Comparison of ENCODE assay signal across 1 cellular context in the genomic region with DNA sequence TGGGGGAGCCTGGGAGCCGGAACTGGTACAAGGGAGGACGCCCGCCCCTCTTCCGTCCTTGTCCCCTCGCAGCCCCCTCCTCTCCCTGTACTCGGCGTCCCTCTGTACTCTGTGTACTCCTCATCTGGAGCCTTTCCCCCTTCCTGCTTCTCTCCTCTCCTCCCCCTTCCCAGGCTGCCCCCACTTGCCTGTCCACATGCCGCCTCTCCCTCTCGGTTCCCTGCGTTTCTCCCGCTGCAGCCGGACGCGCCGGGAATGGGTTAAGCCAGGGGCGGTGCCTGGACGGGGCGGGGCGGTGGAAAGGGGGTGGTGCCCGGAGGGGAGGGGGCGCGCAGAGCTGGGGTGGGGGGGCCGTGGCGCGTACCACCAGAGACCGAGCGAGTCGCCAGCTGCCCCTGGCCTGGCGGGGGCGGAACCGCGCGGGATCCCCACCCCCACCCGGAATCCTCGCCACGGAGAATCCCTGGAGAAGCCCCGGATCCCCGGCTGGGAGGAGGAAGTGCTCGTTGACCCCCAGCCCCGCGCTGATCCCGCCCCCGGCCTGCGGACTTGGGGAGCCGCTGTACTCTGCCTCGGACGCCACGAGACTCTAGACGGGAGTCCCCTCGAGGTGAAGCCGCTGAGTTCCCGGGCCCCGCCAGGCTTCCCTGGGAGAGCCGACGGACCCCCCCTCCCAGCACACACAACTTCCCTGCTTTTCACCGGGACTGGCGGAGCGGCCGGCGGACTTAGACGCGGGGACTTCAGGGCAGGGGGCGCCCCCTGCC.
TF ChIP-seq lines count a peak whose summit lies in the region.

No MANE protein-coding gene starts in this region.

TF ChIP-seq in GM12878, 131 proteins besides CTCF, POLR2A, EP300 and RAD21 (continued from another document):
- TF ChIP-seq, protein P1, sequence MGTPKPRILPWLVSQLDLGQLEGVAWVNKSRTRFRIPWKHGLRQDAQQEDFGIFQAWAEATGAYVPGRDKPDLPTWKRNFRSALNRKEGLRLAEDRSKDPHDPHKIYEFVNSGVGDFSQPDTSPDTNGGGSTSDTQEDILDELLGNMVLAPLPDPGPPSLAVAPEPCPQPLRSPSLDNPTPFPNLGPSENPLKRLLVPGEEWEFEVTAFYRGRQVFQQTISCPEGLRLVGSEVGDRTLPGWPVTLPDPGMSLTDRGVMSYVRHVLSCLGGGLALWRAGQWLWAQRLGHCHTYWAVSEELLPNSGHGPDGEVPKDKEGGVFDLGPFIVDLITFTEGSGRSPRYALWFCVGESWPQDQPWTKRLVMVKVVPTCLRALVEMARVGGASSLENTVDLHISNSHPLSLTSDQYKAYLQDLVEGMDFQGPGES (IDR thresholded peaks at IDR 0.05) = no peak
- TF ChIP-seq, protein P2, sequence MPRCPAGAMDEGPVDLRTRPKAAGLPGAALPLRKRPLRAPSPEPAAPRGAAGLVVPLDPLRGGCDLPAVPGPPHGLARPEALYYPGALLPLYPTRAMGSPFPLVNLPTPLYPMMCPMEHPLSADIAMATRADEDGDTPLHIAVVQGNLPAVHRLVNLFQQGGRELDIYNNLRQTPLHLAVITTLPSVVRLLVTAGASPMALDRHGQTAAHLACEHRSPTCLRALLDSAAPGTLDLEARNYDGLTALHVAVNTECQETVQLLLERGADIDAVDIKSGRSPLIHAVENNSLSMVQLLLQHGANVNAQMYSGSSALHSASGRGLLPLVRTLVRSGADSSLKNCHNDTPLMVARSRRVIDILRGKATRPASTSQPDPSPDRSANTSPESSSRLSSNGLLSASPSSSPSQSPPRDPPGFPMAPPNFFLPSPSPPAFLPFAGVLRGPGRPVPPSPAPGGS (IDR thresholded peaks at IDR 0.05; ENCODE audit: borderline replicate concordance, insufficient read depth, low read depth, low read length, poor library complexity, severe bottlenecking) = peak; percentile 14
- no peak for TF ChIP-seq CHD1 (IDR thresholded peaks at IDR 0.05; ENCODE audit: low read depth, low read length)
- TF ChIP-seq NR2F1 (conservative IDR thresholded peaks at IDR 0.05) = no peak
- no peak for TF ChIP-seq BRCA1 (IDR thresholded peaks at IDR 0.05; ENCODE audit: low read depth, low read length)
- TF ChIP-seq NFIC (IDR thresholded peaks at IDR 0.05; ENCODE audit: low read depth, low read length) = no peak
